8 cellular contexts compared by ENCODE assay signal in genomic region chr11:114280696-114281095, GRCh38. TPM values are rescaled to one million over a fixed set of nuclear protein-coding genes. Genes with fewer than 3 reads are reported as not detected.
DNase-seq lines count a peak whose midpoint lies in the region; ATAC-seq, FAIRE-seq and TF ChIP-seq lines count a peak whose summit lies in the region.

No MANE protein-coding gene starts in this region.

- no peaks in the 10 kb centered on the region for H3K79me2 ChIP-seq in keratinocyte (ENCODE audit: control insufficient read depth, insufficient read depth, low read length)

- DNase-seq in AG09309 (ENCODE audit: low read depth) (peak; percentile 79), GM13977 (ENCODE audit: low spot score) (no peak), NCI-H345 (lab: John Stamatoyannopoulos, UW) (peak; percentile 71), astrocyte of the spinal cord (ENCODE audit: low read depth, low spot score) (peak; percentile 87), keratinocyte (ENCODE audit: low read depth, low spot score) (no peak), thoracic aorta (ENCODE audit: low spot score) (no peak)

- no peak overlapping the region for H3K4me2 ChIP-seq in keratinocyte (ENCODE audit: control insufficient read depth, extremely low read depth, insufficient read depth, low read depth, low read length)

- peak; percentile 34 for FAIRE-seq in keratinocyte (lab: Jason Lieb, UNC)

- dilution Hi-C loops in keratinocyte (cut with MboI; ENCODE audit: extremely low pct_ligation_motif_present, low sequenced_read_pairs): no loop called here

- no peaks in the 10 kb centered on the region for H3K4me1 ChIP-seq in keratinocyte (ENCODE audit: control insufficient read depth, extremely low read depth, insufficient read depth, low read length)
- peaks cover 14 to 23% of the 10 kb centered on the region in 2 donors for H3K4me1 ChIP-seq in thoracic aorta (ENCODE audit: control insufficient read depth in 1 of 2, low read depth in 2 of 2)

- ATAC-seq in thoracic aorta (ENCODE audit: insufficient number of reproducible peaks, low FRiP score, low read depth): peak; percentile 66
- no peak for ATAC-seq in GM21619 (IDR thresholded peaks at IDR 0.05; ENCODE audit: unreplicated experiment)
- ATAC-seq in HG02938 (IDR thresholded peaks at IDR 0.05; ENCODE audit: unreplicated experiment): no peak

- H3K27me3 ChIP-seq in keratinocyte (ENCODE audit: control insufficient read depth, extremely low read depth, insufficient read depth, low read length) (no peaks in the 10 kb centered on the region), thoracic aorta (replicated peaks; ENCODE audit: insufficient read depth) (no peaks in the 10 kb centered on the region)

- no peak overlapping the region for H3K9ac ChIP-seq in keratinocyte (ENCODE audit: control insufficient read depth, extremely low read depth, insufficient read depth, low read length)

- no peak overlapping the region for H3K27ac ChIP-seq in keratinocyte (ENCODE audit: control insufficient read depth, insufficient read depth, low read length)
- H3K27ac ChIP-seq in thoracic aorta: peak overlapping the region; percentile 45 to 59

- no peaks in the 10 kb centered on the region for H3K9me1 ChIP-seq in keratinocyte (ENCODE audit: control insufficient read depth, extremely low read depth, insufficient read depth, low read length)

- peak; percentile 83 for TF ChIP-seq CTCF in AG09309 (IDR thresholded peaks at IDR 0.05; ENCODE audit: control insufficient read depth, insufficient read depth, low read depth, low read length, missing control alignments)
- peak; percentile 56 for TF ChIP-seq CTCF in GM13977 (IDR thresholded peaks at IDR 0.05; ENCODE audit: extremely low read depth, insufficient read depth, missing control alignments)
- peak; percentile 71 for TF ChIP-seq CTCF in astrocyte of the spinal cord (IDR thresholded peaks at IDR 0.05; ENCODE audit: low read depth, low read length)
- peak; percentile 25 to 68 (median 64) for TF ChIP-seq CTCF in keratinocyte (optimal IDR thresholded peaks at IDR 0.05 in 1 of 3, IDR thresholded peaks at IDR 0.05 in 1 of 3, conservative IDR thresholded peaks at IDR 0.05 in 1 of 3; ENCODE audit: extremely low read depth in 1 of 3, insufficient read depth in 2 of 3, low read length in 3 of 3)
- TF ChIP-seq CTCF in thoracic aorta (IDR thresholded peaks at IDR 0.05): peak; percentile 55

- in situ Hi-C loops in GM13977 (cut with MboI; ENCODE audit: low pct_unique_long_range_greater_than_20kb, low sequenced_read_pairs, unreplicated experiment): no loop called here
- in situ Hi-C loops in astrocyte of the spinal cord (cut with HindIII; ENCODE audit: low sequenced_read_pairs): no loop called here

- H3K4me3 ChIP-seq in AG09309 (ENCODE audit: control insufficient read depth, low read depth, low read length): no peak overlapping the region
- no peak overlapping the region for H3K4me3 ChIP-seq in astrocyte of the spinal cord (ENCODE audit: low read depth, low read length)
- no peak overlapping the region for H3K4me3 ChIP-seq in keratinocyte (ENCODE audit: control insufficient read depth in 2 of 3, extremely low read depth in 1 of 3, insufficient read depth in 2 of 3, low read depth in 1 of 3, low read length in 3 of 3)
- H3K4me3 ChIP-seq in thoracic aorta: no peak overlapping the region

- no peaks in the 10 kb centered on the region for H3K36me3 ChIP-seq in keratinocyte (ENCODE audit: control insufficient read depth in 2 of 2, extremely low read depth in 1 of 2, insufficient read depth in 2 of 2, low read length in 2 of 2)
- H3K36me3 ChIP-seq in thoracic aorta: no peaks in the 10 kb centered on the region

- no peaks in the 10 kb centered on the region for H3K9me3 ChIP-seq in keratinocyte (ENCODE audit: control insufficient read depth, low read depth, low read length)
- H3K9me3 ChIP-seq in thoracic aorta: no peaks in the 10 kb centered on the region

- no peak overlapping the region for H2AFZ ChIP-seq in keratinocyte (ENCODE audit: control insufficient read depth, low read length)

- H4K20me1 ChIP-seq in keratinocyte (ENCODE audit: control insufficient read depth, extremely low read depth, insufficient read depth, low read length): no peaks in the 10 kb centered on the region

RNA-seq across cellular contexts. Expression of gene NNMT, which starts 15.5 kb away (rescaled TPM):
- 0.13 to 0.58 TPM (median 0.16 TPM) in 3 replicates for polyA plus RNA-seq in keratinocyte
- polyA plus RNA-seq in keratinocyte (2011; ENCODE audit: low read depth): not detected
- 0.72 and 1.7 TPM in 2 replicates for polyA plus RNA-seq in keratinocyte (2011; cell fraction: cytosol; rRNA removed)
- 0.78 and 1.9 TPM in 2 replicates for polyA plus RNA-seq in keratinocyte (2011; cell fraction: nucleus; rRNA removed)
- polyA plus RNA-seq in keratinocyte (2012; ENCODE audit: low replicate concordance): 0.45 TPM in 1 of 2 replicates, not detected in the other
- 0.30 TPM in 1 of 3 replicates, not detected in the others for polyA minus RNA-seq in keratinocyte
- polyA minus RNA-seq in keratinocyte (2011; cell fraction: cytosol; rRNA and poly(A)+ RNA removed): 7.9 TPM
- polyA minus RNA-seq in keratinocyte (2011; cell fraction: nucleus; rRNA and poly(A)+ RNA removed): 0.95 and 2.4 TPM in 2 replicates
- 1,000 to 10,000 TPM in 1 of 2 donors, 100 to 1,000 TPM in 1; 583 to 1,213 TPM for total RNA-seq in thoracic aorta

Comparison
In these comparisons a context has a peak if more than half of its experiments do, and no peak if none do; other contexts are left out.
1. DNase-seq: peak in AG09309 (single experiment), NCI-H345 (single experiment) and astrocyte of the spinal cord (single experiment); none in GM13977 (single experiment), keratinocyte (single experiment) and thoracic aorta (single experiment).
2. Peak in every context shown above with its lines, with median percentiles within 50 percentile points of each other: CTCF ChIP-seq.